11 cellular contexts compared by ENCODE assay signal in genomic region chr6:63803371-63803770, GRCh38.
DNase-seq lines count a peak whose midpoint lies in the region; TF ChIP-seq lines count a peak whose summit lies in the region.
"Had no signal": no experiment of that assay in that cellular context is flagged by ENCODE, and none has a peak within 500 bp of the region (broad histone marks: within the 10 kb centered on the region; RNA-seq: fewer than 3 reads in every experiment).

No MANE protein-coding gene starts in this region.

- H3F3A ChIP-seq in smooth muscle cell (ENCODE audit: low read depth): peaks cover 22% of the 10 kb centered on the region

- no peaks in the 10 kb centered on the region for H4K20me1 ChIP-seq in smooth muscle cell (ENCODE audit: low read depth)

- DNase-seq in Ammon's horn (ENCODE audit: low spot score): peak; percentile 58
- no peak for DNase-seq in smooth muscle cell (lab: John Stamatoyannopoulos, UW; ENCODE audit: unreplicated experiment)
- DNase-seq in mesendoderm: no peak
- DNase-seq in BE2C: no peak
- no peak for DNase-seq in RWPE1 (ENCODE audit: low spot score)
- DNase-seq: NCI-H1694 treated with DMSO at 0.1 percent for 48 hours; NK-92 treated with Interleukin-12 subunit alpha and Interleukin-12 subunit beta, amount 100 ng/mL, for 24 hours; SHP77 treated with DMSO at 0.1 percent for 48 hours had no signal

- H3K4me1 ChIP-seq in smooth muscle cell (ENCODE audit: low read depth) (peaks cover 28% of the 10 kb centered on the region), mesendoderm (ENCODE audit: control insufficient read depth, low read depth, low read length) (peaks cover 2% of the 10 kb centered on the region), BE2C (peaks cover 25% of the 10 kb centered on the region)

- H3K23ac ChIP-seq in mesendoderm (ENCODE audit: low read length): no peak overlapping the region

- H2BK15ac ChIP-seq in mesendoderm (replicated peaks; ENCODE audit: low read depth): no peak overlapping the region

- H3K56ac ChIP-seq in mesendoderm (ENCODE audit: low read length): no peak overlapping the region

- TF ChIP-seq CTCF in smooth muscle cell (IDR thresholded peaks at IDR 0.05; ENCODE audit: borderline replicate concordance, insufficient read depth, poor library complexity, severe bottlenecking): no peak
- no peak for TF ChIP-seq CTCF in BE2C (IDR thresholded peaks at IDR 0.05; ENCODE audit: low read depth, low read length)
- TF ChIP-seq CTCF in RWPE1 (conservative IDR thresholded peaks at IDR 0.05; ENCODE audit: low read depth): no peak

- H3K27ac ChIP-seq in angular gyrus (ENCODE audit: low read depth, low read length): peak overlapping the region; percentile 29
- H3K27ac ChIP-seq in layer of hippocampus (ENCODE audit: low read depth, low read length): peak overlapping the region; percentile 13
- peak overlapping the region; percentile 99 for H3K27ac ChIP-seq in smooth muscle cell (ENCODE audit: low read depth)
- no peak overlapping the region for H3K27ac ChIP-seq in mesendoderm (ENCODE audit: low read depth, low read length)
- H3K27ac ChIP-seq in RWPE1: no peak overlapping the region

- H3K4me2 ChIP-seq in smooth muscle cell (peak overlapping the region; percentile 83), mesendoderm (ENCODE audit: low read length) (no peak overlapping the region)

- H3K4ac ChIP-seq in mesendoderm (ENCODE audit: low read depth, low read length): no peak overlapping the region

- H3K36me3 ChIP-seq in smooth muscle cell (ENCODE audit: low read depth) (no peaks in the 10 kb centered on the region), mesendoderm (ENCODE audit: control insufficient read depth, insufficient read depth, low read length) (no peaks in the 10 kb centered on the region), BE2C (no peaks in the 10 kb centered on the region)

- WGBS in smooth muscle cell (ENCODE audit: low lambda C conversion rate): 81% methylated on average over 2 of the region's 2 CpGs
- no CpG with 5 or more reads among the region's 2 CpGs for WGBS in mesendoderm (ENCODE audit: extremely low coverage, insufficient coverage, low lambda C conversion rate)

- H3K79me1 ChIP-seq in mesendoderm (ENCODE audit: low read length): no peaks in the 10 kb centered on the region

- H2AFZ ChIP-seq in smooth muscle cell (ENCODE audit: low read depth): no peak overlapping the region

- no peak overlapping the region for H4K8ac ChIP-seq in mesendoderm (ENCODE audit: low read depth, low read length)

- no peak overlapping the region for H2AK5ac ChIP-seq in mesendoderm (ENCODE audit: low read length)

- no peaks in the 10 kb centered on the region for H3K79me2 ChIP-seq in smooth muscle cell (ENCODE audit: low read depth)
- H3K79me2 ChIP-seq in mesendoderm (ENCODE audit: control insufficient read depth, insufficient read depth, low read length): no peaks in the 10 kb centered on the region

- H3K9me3 ChIP-seq in smooth muscle cell (replicated peaks; ENCODE audit: low read depth): no peaks in the 10 kb centered on the region
- H3K9me3 ChIP-seq in BE2C: no peaks in the 10 kb centered on the region

- H2BK120ac ChIP-seq in mesendoderm (ENCODE audit: low read depth, low read length): no peak overlapping the region

- H3K4me3 ChIP-seq in smooth muscle cell (no peak overlapping the region), mesendoderm (ENCODE audit: low read length) (no peak overlapping the region), BE2C (ENCODE audit: low read depth, low read length) (no peak overlapping the region)
- H3K4me3 ChIP-seq: K562 had no signal

- POLR2A ChIA-PET in RWPE1 (lab: Yijun Ruan, JAX; ENCODE audit: low non-redundant PET): no interaction called here

- H3K27me3 ChIP-seq in layer of hippocampus (ENCODE audit: control insufficient read depth, insufficient read depth, low read length) (no peaks in the 10 kb centered on the region), smooth muscle cell (ENCODE audit: low read depth) (no peaks in the 10 kb centered on the region), mesendoderm (ENCODE audit: insufficient read depth, low read length, poor library complexity) (no peaks in the 10 kb centered on the region), BE2C (no peaks in the 10 kb centered on the region)

- H3K18ac ChIP-seq in mesendoderm (ENCODE audit: low read length): no peak overlapping the region

- H3K9ac ChIP-seq in smooth muscle cell (ENCODE audit: low read depth): no peak overlapping the region
- no peak overlapping the region for H3K9ac ChIP-seq in mesendoderm (ENCODE audit: low read length)

- no peak overlapping the region for H2BK5ac ChIP-seq in mesendoderm (ENCODE audit: low read length)

- CTCF ChIA-PET in RWPE1 (lab: Yijun Ruan, JAX): interaction anchor here (0.6 to 1.2 kb wide), 2 partner anchors 168 to 530 kb away, joined by 3 to 5 read pairs; partner anchors contain the start of gene PHF3

- H4K5ac ChIP-seq in mesendoderm (ENCODE audit: low read length): no peak overlapping the region

Comparison
In these comparisons a context has a peak if more than half of its experiments do, and no peak if none do; other contexts are left out.
1. H3K27ac ChIP-seq: peak in angular gyrus (single experiment), layer of hippocampus (single experiment) and smooth muscle cell (single experiment); none in mesendoderm (single experiment) and RWPE1 (single experiment).